ENCODE assay signal across 25 cellular contexts in genomic region chr11:134482865-134483264, GRCh38.
DNase-seq lines count a peak whose midpoint lies in the region; ATAC-seq, FAIRE-seq and TF ChIP-seq lines count a peak whose summit lies in the region.
"Had no signal": no experiment of that assay in that cellular context is flagged by ENCODE, and none has a peak within 500 bp of the region (broad histone marks: within the 10 kb centered on the region; RNA-seq: fewer than 3 reads in every experiment).

No MANE protein-coding gene starts in this region.

- H3K27me3 Mint-ChIP-seq in H9 (ENCODE audit: low read depth), result peaks cover 21% of the 10 kb centered on the region
- H3K27me3 Mint-ChIP-seq in type B pancreatic cell, result peaks cover 37% of the 10 kb centered on the region

- no CpG with 5 or more reads among the region's 2 CpGs for WGBS in H9 (ENCODE audit: extremely low coverage, insufficient read length, low lambda C conversion rate)
- WGBS in K562 (ENCODE audit: insufficient coverage, low coverage, missing lambda C conversion rate), result 0% methylated on average over 2 of the region's 2 CpGs

- FAIRE-seq in K562 (lab: Jason Lieb, UNC), result no peak
- FAIRE-seq: A549, GM12891, GM18507, H1 had no signal

- H3K36me3 Mint-ChIP-seq in H9 (ENCODE audit: insufficient read depth in 1 of 3, low read depth in 3 of 3) (no peaks in the 10 kb centered on the region; a peak in 1 of 7 replicates), type B pancreatic cell (no peaks in the 10 kb centered on the region)
- H3K36me3 Mint-ChIP-seq: CD14-positive monocyte; CD8-positive, alpha-beta memory T cell had no signal

- no peak overlapping the region for H2AFZ ChIP-seq in H9 (ENCODE audit: low read length)
- H2AFZ ChIP-seq in K562 (ENCODE audit: low read depth, low read length), result no peak overlapping the region
- H2AFZ ChIP-seq: GM23248 had no signal

- H3T11ph ChIP-seq in H9 (ENCODE audit: low read length), result no peak overlapping the region

- no peak for TF ChIP-seq EP300 in K562 (IDR thresholded peaks at IDR 0.05; ENCODE audit: low read length)

- no peak overlapping the region for H2BK20ac ChIP-seq in H9 (ENCODE audit: low read depth, low read length, poor library complexity, severe bottlenecking)

- no peak overlapping the region for H4K8ac ChIP-seq in H9 (replicated peaks; ENCODE audit: insufficient read length, low read depth, low read length)

- H3K36me3 ChIP-seq in K562 (ENCODE audit: control insufficient read depth, insufficient read depth, low read length), result no peaks in the 10 kb centered on the region
- H3K36me3 ChIP-seq: BE2C; BLaER1 treated with 17β-estradiol and CSF1 and Interleukin-3, amounts not matched to agents 10 nM and 100 nM had no signal

- no peak overlapping the region for H3K4me3 ChIP-seq in K562
- H3K4me3 ChIP-seq: A549; BLaER1 treated with 17β-estradiol and CSF1 and Interleukin-3, amounts not matched to agents 10 nM and 100 nM; GM23248 had no signal

- H2AK5ac ChIP-seq in H9 (ENCODE audit: insufficient read length, low read length), result no peak overlapping the region

- H3K4me2 ChIP-seq in H9 (ENCODE audit: insufficient read depth, insufficient read length, low read length), result no peak overlapping the region
- no peak overlapping the region for H3K4me2 ChIP-seq in K562 (ENCODE audit: insufficient read depth, low read length)
- H3K4me2 ChIP-seq: A549; BLaER1 treated with 17β-estradiol and CSF1 and Interleukin-3, amounts not matched to agents 10 nM and 100 nM had no signal

- no peak overlapping the region for H3K14ac ChIP-seq in H9 (ENCODE audit: insufficient read depth, low read length)

- H2BK12ac ChIP-seq in H9 (ENCODE audit: insufficient read length, low read depth, low read length), result no peak overlapping the region

- H3K9me3 ChIP-seq in H9 (ENCODE audit: control insufficient read depth, low read depth, low read length) (no peaks in the 10 kb centered on the region), K562 (replicated peaks; ENCODE audit: control insufficient read depth, insufficient read depth, low read depth, low read length) (no peaks in the 10 kb centered on the region)
- H3K9me3 ChIP-seq: A549; BE2C; BLaER1 treated with 17β-estradiol and CSF1 and Interleukin-3, amounts not matched to agents 10 nM and 100 nM had no signal

- no peak overlapping the region for H3K9ac ChIP-seq in H9 (ENCODE audit: extremely low read depth, insufficient read length, low read length)
- H3K9ac ChIP-seq in K562 (ENCODE audit: insufficient read depth in 1 of 2, low read depth in 2 of 2, low read length in 2 of 2), result no peak overlapping the region
- H3K9ac ChIP-seq: BLaER1 treated with 17β-estradiol and CSF1 and Interleukin-3, amounts not matched to agents 10 nM and 100 nM; GM23248 had no signal

- H3K9me3 Mint-ChIP-seq in H9 (no peaks in the 10 kb centered on the region), type B pancreatic cell (no peaks in the 10 kb centered on the region)
- H3K9me3 Mint-ChIP-seq: CD14-positive monocyte; CD4-positive, alpha-beta T cell; CD8-positive, alpha-beta memory T cell had no signal

- H3K9me1 ChIP-seq in K562 (ENCODE audit: control insufficient read depth, insufficient read depth, low read length), result no peaks in the 10 kb centered on the region

- no peak overlapping the region for H2BK15ac ChIP-seq in H9 (ENCODE audit: low read depth, low read length)

- no TSS peak for BruUV-seq in K562 (replicated peaks; lab: Mats Ljungman, UMichigan)

- intact Hi-C loops in K562 (cut with micrococcal nuclease), result no loop called here

- H4K5ac ChIP-seq in H9 (ENCODE audit: insufficient read length, low read depth, low read length), result no peak overlapping the region

- H3K27ac ChIP-seq in H9 (ENCODE audit: insufficient read length, low read depth, low read length), result no peak overlapping the region
- 0 out of 3 replicates have a peak overlapping the region, but pooled peaks have one; percentile 17 for H3K27ac ChIP-seq in K562 (ENCODE audit: extremely low read depth, low read depth, low read length)
- H3K27ac ChIP-seq: A549; BLaER1 treated with 17β-estradiol and CSF1 and Interleukin-3, amounts not matched to agents 10 nM and 100 nM; GM23248 had no signal

- no peaks in the 10 kb centered on the region for H4K20me1 ChIP-seq in H9 (ENCODE audit: control insufficient read depth, insufficient read depth, insufficient read length)
- no peaks in the 10 kb centered on the region for H4K20me1 ChIP-seq in K562 (replicated peaks; ENCODE audit: control insufficient read depth, insufficient read depth, low read length)

- no peak for ATAC-seq in K562
- no peak for ATAC-seq in SK-N-SH treated with all-trans-retinoic acid at 6 μM for 48 hours
- ATAC-seq: A549, HCT116 had no signal

- POLR2A ChIA-PET in K562 (lab: Yijun Ruan, JAX), result no interaction called here

- DNase-seq in H9 (peak; percentile 8), K562 (ENCODE audit: extremely low read depth in 1 of 4, low spot score in 3 of 4) (no peak), mesenteric fat pad (ENCODE audit: low spot score) (peak; percentile 60), type B pancreatic cell (ENCODE audit: extremely low spot score, unreplicated experiment) (peak; percentile 37), HuH-7.5 (ENCODE audit: low spot score) (no peak), MV-4-11 (lab: John Stamatoyannopoulos, UW) (no peak)
- DNase-seq: 8988T; ACHN; AML-193; BE2C; CD4-positive, alpha-beta T cell; CD8-positive, alpha-beta memory T cell; DMS53; DMS79 treated with DMSO at 0.1 percent for 48 hours; GF-D8; GM23248; H7 had no signal

- H3K79me1 ChIP-seq in H9 (ENCODE audit: insufficient read depth, low read depth, low read length, poor library complexity, severe bottlenecking), result no peaks in the 10 kb centered on the region

- TF ChIP-seq CTCF in H9 (conservative IDR thresholded peaks at IDR 0.05) (no peak), K562 (IDR thresholded peaks at IDR 0.05 in 2 of 3, conservative IDR thresholded peaks at IDR 0.05 in 1 of 3; ENCODE audit: insufficient read depth in 2 of 3, low read depth in 1 of 3, low read length in 3 of 3) (no peak), type B pancreatic cell (conservative IDR thresholded peaks at IDR 0.05) (no peak)

- in situ Hi-C loops in K562 (cut with MboI), result no loop called here

- H2BK120ac ChIP-seq in H9 (ENCODE audit: low read depth, low read length, poor library complexity, severe bottlenecking), result no peak overlapping the region

- H3K56ac ChIP-seq in H9 (ENCODE audit: insufficient read length, low read depth, low read length), result no peak overlapping the region

- no peak overlapping the region for H3K27ac Mint-ChIP-seq in H9
- H3K27ac Mint-ChIP-seq in type B pancreatic cell, result peak overlapping the region; percentile 62
- H3K27ac Mint-ChIP-seq: CD4-positive, alpha-beta T cell had no signal

- H3K79me2 ChIP-seq in H9 (ENCODE audit: insufficient read depth, low read length) (no peaks in the 10 kb centered on the region), K562 (ENCODE audit: control insufficient read depth, insufficient read depth, low read length) (no peaks in the 10 kb centered on the region)

- no peak overlapping the region for H4K91ac ChIP-seq in H9 (ENCODE audit: insufficient read length, low read depth, low read length)

- H2BK5ac ChIP-seq in H9 (ENCODE audit: insufficient read length, low read length), result no peak overlapping the region

- H3K4me1 ChIP-seq in H9 (ENCODE audit: insufficient read depth, low read length) (peaks cover 5% of the 10 kb centered on the region; the same call in 1 of the 2 replicates), K562 (replicated peaks in 1 of 2; ENCODE audit: control insufficient read depth in 2 of 2, insufficient read depth in 2 of 2, low read length in 2 of 2) (0 out of 5 replicates have a peak, but pooled peaks cover 0 to 6% of the 10 kb centered on the region in 2 experiments)
- H3K4me1 ChIP-seq: A549, BE2C had no signal

- no peaks in the 10 kb centered on the region for H3K23me2 ChIP-seq in H9 (ENCODE audit: insufficient read length, low read depth, low read length, poor library complexity, severe bottlenecking)

- H3K27me3 ChIP-seq in H9 (ENCODE audit: insufficient read depth, low read length), result no peaks in the 10 kb centered on the region
- H3K27me3 ChIP-seq in K562 (ENCODE audit: control insufficient read depth in 2 of 2, insufficient read depth in 2 of 2, low read length in 2 of 2), result peaks cover 4 to 35% of the 10 kb centered on the region in 2 experiments; a peak in 2 of 5 replicates
- H3K27me3 ChIP-seq: BLaER1 treated with 17β-estradiol and CSF1 and Interleukin-3, amounts not matched to agents 10 nM and 100 nM had no signal

- TF ChIP-seq RAD21 in K562 (CRISPR knock-in tag; conservative IDR thresholded peaks at IDR 0.05 in 1 of 2, IDR thresholded peaks at IDR 0.05 in 1 of 2), result no peak

- CTCF ChIA-PET in K562 (lab: Yijun Ruan, JAX; ENCODE audit: low intra/inter-chr PET ratio), result no interaction called here

- no peak overlapping the region for H3K18ac ChIP-seq in H9 (ENCODE audit: insufficient read length, low read depth, low read length)

- H3K4ac ChIP-seq in H9 (ENCODE audit: low read depth, low read length), result no peak overlapping the region

- no peak overlapping the region for H3K4me3 Mint-ChIP-seq in H9
- H3K4me3 Mint-ChIP-seq in type B pancreatic cell, result no peak overlapping the region
- H3K4me3 Mint-ChIP-seq: CD14-positive monocyte; CD4-positive, alpha-beta T cell had no signal

- peaks cover 14 to 18% of the 10 kb centered on the region in 2 experiments for H3K4me1 Mint-ChIP-seq in H9
- no peaks in the 10 kb centered on the region for H3K4me1 Mint-ChIP-seq in type B pancreatic cell (ENCODE audit: unreplicated experiment)
- H3K4me1 Mint-ChIP-seq: CD14-positive monocyte; CD8-positive, alpha-beta memory T cell had no signal

- no peak for TF ChIP-seq POLR2A in K562 (conservative IDR thresholded peaks at IDR 0.05)

- no peak overlapping the region for H3K23ac ChIP-seq in H9 (ENCODE audit: insufficient read length, low read depth, low read length)

TF ChIP-seq in K562, 482 proteins besides CTCF, POLR2A, EP300 and RAD21 (continues in another document):
- TF ChIP-seq E2F5 (CRISPR knock-in tag; IDR thresholded peaks at IDR 0.05), result no peak

TF ChIP-seq in SK-N-SH treated with all-trans-retinoic acid at 6 μM for 48 hours, 23 proteins besides CTCF, POLR2A, EP300 and RAD21 (continues in another document):
- TF ChIP-seq TOX (CRISPR knock-in tag; IDR thresholded peaks at IDR 0.05; ENCODE audit: borderline replicate concordance), result no peak

Comparison
In these comparisons a context has a peak if more than half of its experiments do, and no peak if none do; other contexts are left out.
1. DNase-seq: peak in H9 (single experiment), mesenteric fat pad (single experiment) and type B pancreatic cell (single experiment); none in K562 (0 of 4), HuH-7.5 (single experiment) and MV-4-11 (single experiment).